In genomic region chr14:21093769-21094681, GRCh38 we compare ENCODE assay signal across 8 cellular contexts. TPM values are rescaled to one million over a fixed set of nuclear protein-coding genes. Genes with fewer than 3 reads are reported as not detected.
DNase-seq lines count a peak whose midpoint lies in the region; ATAC-seq and TF ChIP-seq lines count a peak whose summit lies in the region.
"Had no signal": no experiment of that assay in that cellular context is flagged by ENCODE, and none has a peak within 500 bp of the region (broad histone marks: within the 10 kb centered on the region; RNA-seq: fewer than 3 reads in every experiment).

No MANE protein-coding gene starts in this region.

- H4K20me1 ChIP-seq in MM.1S (ENCODE audit: insufficient read depth, low read length) = no peaks in the 10 kb centered on the region

- DNase-seq in OCI-M1 (lab: John Stamatoyannopoulos, UW) (peak; percentile 12), MM.1S (no peak), RPMI8226 (no peak)
- DNase-seq in activated CD8-positive, alpha-beta T cell treated with anti-CD3 and anti-CD28 coated beads, Interleukin-2, amount 10 ng/mL, durations not matched to agents 7 days and 5 days = no peak

- POLR2A ChIA-PET in activated CD8-positive, alpha-beta T cell treated with anti-CD3 and anti-CD28 coated beads, Interleukin-2, amount 10 ng/mL, durations not matched to agents 7 days and 5 days (lab: Charles Lee) = interaction anchor here (1.0 kb wide), 1 partner anchor 10 kb away, joined by 5 read pairs; no protein-coding TSS in a partner anchor

- H3K4me3 Mint-ChIP-seq in activated CD8-positive, alpha-beta T cell treated with anti-CD3 and anti-CD28 coated beads, Interleukin-2, amount 10 ng/mL, durations not matched to agents 7 days and 5 days = no peak overlapping the region

- H3K36me3 ChIP-seq in MM.1S (replicated peaks; ENCODE audit: insufficient read depth, low read length) = no peaks in the 10 kb centered on the region

- H3K79me2 ChIP-seq in MM.1S (ENCODE audit: low read length) = no peaks in the 10 kb centered on the region

- H3K4me3 ChIP-seq in MM.1S (ENCODE audit: low read length) = no peak overlapping the region
- H3K4me3 ChIP-seq: lung had no signal

- H3K4me1 ChIP-seq in MM.1S (ENCODE audit: low read length) = no peaks in the 10 kb centered on the region

- peaks cover 16% of the 10 kb centered on the region for H3K4me1 Mint-ChIP-seq in activated CD8-positive, alpha-beta T cell treated with anti-CD3 and anti-CD28 coated beads, Interleukin-2, amount 10 ng/mL, durations not matched to agents 7 days and 5 days (ENCODE audit: low read depth)

- H3K36me3 Mint-ChIP-seq in activated CD8-positive, alpha-beta T cell treated with anti-CD3 and anti-CD28 coated beads, Interleukin-2, amount 10 ng/mL, durations not matched to agents 7 days and 5 days (ENCODE audit: low read depth) = no peaks in the 10 kb centered on the region

- H3F3A ChIP-seq in MM.1S (ENCODE audit: insufficient read depth, low read length) = no peaks in the 10 kb centered on the region

- H3K27me3 Mint-ChIP-seq in activated CD8-positive, alpha-beta T cell treated with anti-CD3 and anti-CD28 coated beads, Interleukin-2, amount 10 ng/mL, durations not matched to agents 7 days and 5 days (ENCODE audit: low read depth) = peaks cover 32% of the 10 kb centered on the region

- H3K9me2 ChIP-seq in MM.1S (replicated peaks; ENCODE audit: insufficient read depth, low read length) = no peaks in the 10 kb centered on the region

- no peak overlapping the region for H3K9ac ChIP-seq in MM.1S (ENCODE audit: low read length)

- CTCF ChIA-PET in activated CD8-positive, alpha-beta T cell treated with anti-CD3 and anti-CD28 coated beads, Interleukin-2, amount 10 ng/mL, durations not matched to agents 7 days and 5 days (lab: Charles Lee) = interaction anchor here (0.7 to 7.0 kb wide), 6 partner anchors 11 to 81 kb away, joined by 3 to 225 read pairs (median 55); partner anchors contain the start of gene TMEM253

- peak overlapping the region; percentile 13 for H3K27ac ChIP-seq in layer of hippocampus (ENCODE audit: low read depth, low read length)
- H3K27ac ChIP-seq in MM.1S (ENCODE audit: low read length) = no peak overlapping the region

- H3K4me2 ChIP-seq in MM.1S (ENCODE audit: low read depth, low read length) = no peak overlapping the region

- H3K9me3 ChIP-seq in MM.1S (replicated peaks; ENCODE audit: insufficient read depth, low read length) = no peaks in the 10 kb centered on the region

- no peaks in the 10 kb centered on the region for H3K9me3 Mint-ChIP-seq in activated CD8-positive, alpha-beta T cell treated with anti-CD3 and anti-CD28 coated beads, Interleukin-2, amount 10 ng/mL, durations not matched to agents 7 days and 5 days (ENCODE audit: insufficient read depth)

- H3K27me3 ChIP-seq in layer of hippocampus (ENCODE audit: control insufficient read depth, insufficient read depth, low read length) (no peaks in the 10 kb centered on the region), MM.1S (replicated peaks; ENCODE audit: insufficient read depth, low read length) (no peaks in the 10 kb centered on the region)

- H2AFZ ChIP-seq in MM.1S (ENCODE audit: low read length) = no peak overlapping the region

- 0 out of 3 replicates have a peak, but pooled peaks have one; percentile 7 for TF ChIP-seq CTCF in GM12872 (IDR thresholded peaks at IDR 0.05; ENCODE audit: insufficient read depth, low read depth, low read length)
- TF ChIP-seq CTCF in MM.1S (IDR thresholded peaks at IDR 0.05; ENCODE audit: low read length) = no peak

- H3K27ac Mint-ChIP-seq in activated CD8-positive, alpha-beta T cell treated with anti-CD3 and anti-CD28 coated beads, Interleukin-2, amount 10 ng/mL, durations not matched to agents 7 days and 5 days = no peak overlapping the region

- no peak for ATAC-seq in activated CD8-positive, alpha-beta T cell treated with anti-CD3 and anti-CD28 coated beads, Interleukin-2, amount 10 ng/mL, durations not matched to agents 7 days and 5 days

RNA-seq across cellular contexts. Expression of gene ZNF219, which starts 4.4 kb away (rescaled TPM):
- 1 to 10 TPM; 2.8 to 3.1 TPM for total RNA-seq in activated CD8-positive, alpha-beta T cell treated with anti-CD3 and anti-CD28 coated beads, Interleukin-2, amount 10 ng/mL, durations not matched to agents 7 days and 5 days

RNA-seq across cellular contexts. Expression of gene TMEM253, which starts 6.8 kb away (rescaled TPM):
- not detected for total RNA-seq in activated CD8-positive, alpha-beta T cell treated with anti-CD3 and anti-CD28 coated beads, Interleukin-2, amount 10 ng/mL, durations not matched to agents 7 days and 5 days

RNA-seq across cellular contexts. Expression of gene ARHGEF40, which starts 23.9 kb away (rescaled TPM):
- under 1 TPM; 0.53 to 0.83 TPM for total RNA-seq in activated CD8-positive, alpha-beta T cell treated with anti-CD3 and anti-CD28 coated beads, Interleukin-2, amount 10 ng/mL, durations not matched to agents 7 days and 5 days

RNA-seq across cellular contexts. Expression of gene RNASE8, which starts 36.4 kb away (rescaled TPM):
- total RNA-seq in activated CD8-positive, alpha-beta T cell treated with anti-CD3 and anti-CD28 coated beads, Interleukin-2, amount 10 ng/mL, durations not matched to agents 7 days and 5 days = not detected
- total RNA-seq: lung, subcutaneous adipose tissue had no signal

RNA-seq across cellular contexts. Expression of gene RNASE7, which starts 51.9 kb away (rescaled TPM):
- not detected for total RNA-seq in activated CD8-positive, alpha-beta T cell treated with anti-CD3 and anti-CD28 coated beads, Interleukin-2, amount 10 ng/mL, durations not matched to agents 7 days and 5 days
- total RNA-seq: lung, subcutaneous adipose tissue had no signal
